ENCODE assay signal across 14 cellular contexts in genomic region chr18:10950876-10951630, GRCh38.
A peak's percentile ranks its signal among the peaks of the same experiment; 100 is the strongest.
DNase-seq lines count a peak whose midpoint lies in the region; ATAC-seq and TF ChIP-seq lines count a peak whose summit lies in the region.
"Had no signal": no experiment of that assay in that cellular context is flagged by ENCODE, and none has a peak within 500 bp of the region (broad histone marks: within the 10 kb centered on the region; RNA-seq: fewer than 3 reads in every experiment).

No MANE protein-coding gene starts in this region.

- H3K9me3 Mint-ChIP-seq in activated CD4-positive, alpha-beta T cell treated with anti-CD3 and anti-CD28 coated beads, Interleukin-2, amount 10 ng/mL, durations not matched to agents 24 days and 14 days, result peaks cover 3% of the 10 kb centered on the region
- peaks cover 6% of the 10 kb centered on the region for H3K9me3 Mint-ChIP-seq in progenitor cell of endocrine pancreas (ENCODE audit: low read depth)
- peaks cover 2% of the 10 kb centered on the region for H3K9me3 Mint-ChIP-seq in activated T-helper 17 cell treated with anti-CD3 and anti-CD28 coated beads, Interleukin-2, amount 50 U/mL, for 72 hours

- H3K27me3 Mint-ChIP-seq in activated CD4-positive, alpha-beta T cell treated with anti-CD3 and anti-CD28 coated beads, Interleukin-2, amount 10 ng/mL, durations not matched to agents 24 days and 14 days, result no peaks in the 10 kb centered on the region
- H3K27me3 Mint-ChIP-seq in progenitor cell of endocrine pancreas, result peaks cover 2% of the 10 kb centered on the region
- H3K27me3 Mint-ChIP-seq in activated T-helper 17 cell treated with anti-CD3 and anti-CD28 coated beads, Interleukin-2, amount 50 U/mL, for 72 hours, result peaks cover 8% of the 10 kb centered on the region
- H3K27me3 Mint-ChIP-seq: CD4-positive, CD25-positive, alpha-beta regulatory T cell had no signal

- H3K4me1 Mint-ChIP-seq in activated CD4-positive, alpha-beta T cell treated with anti-CD3 and anti-CD28 coated beads, Interleukin-2, amount 10 ng/mL, durations not matched to agents 24 days and 14 days, result no peaks in the 10 kb centered on the region
- H3K4me1 Mint-ChIP-seq in progenitor cell of endocrine pancreas (ENCODE audit: low read depth), result peaks cover 13% of the 10 kb centered on the region
- H3K4me1 Mint-ChIP-seq in activated T-helper 17 cell treated with anti-CD3 and anti-CD28 coated beads, Interleukin-2, amount 50 U/mL, for 72 hours, result no peaks in the 10 kb centered on the region
- H3K4me1 Mint-ChIP-seq: CD4-positive, CD25-positive, alpha-beta regulatory T cell; stimulated activated naive CD8-positive, alpha-beta T cell treated with anti-CD3 and anti-CD28 coated beads, Interleukin-15, amount 100 ng/mL, for 72 hours had no signal

- no peaks in the 10 kb centered on the region for H3K36me3 Mint-ChIP-seq in activated CD4-positive, alpha-beta T cell treated with anti-CD3 and anti-CD28 coated beads, Interleukin-2, amount 10 ng/mL, durations not matched to agents 24 days and 14 days (ENCODE audit: low read depth)
- peaks cover under 1% of the 10 kb centered on the region for H3K36me3 Mint-ChIP-seq in progenitor cell of endocrine pancreas (ENCODE audit: insufficient read depth)
- H3K36me3 Mint-ChIP-seq in activated T-helper 17 cell treated with anti-CD3 and anti-CD28 coated beads, Interleukin-2, amount 50 U/mL, for 72 hours (ENCODE audit: low read depth), result no peaks in the 10 kb centered on the region
- H3K36me3 Mint-ChIP-seq: CD4-positive, CD25-positive, alpha-beta regulatory T cell had no signal

- ATAC-seq in GM21723 (IDR thresholded peaks at IDR 0.05; ENCODE audit: unreplicated experiment) (peak; percentile 74), HG03521 (IDR thresholded peaks at IDR 0.05; ENCODE audit: unreplicated experiment) (peak; percentile 40), HG02973 (IDR thresholded peaks at IDR 0.05; ENCODE audit: unreplicated experiment) (no peak)
- no peak for ATAC-seq in activated T-helper 17 cell treated with anti-CD3 and anti-CD28 coated beads, Interleukin-2, amount 50 U/mL, for 72 hours (replicated peaks)
- ATAC-seq: A549; left colon; PC-3; stimulated activated naive CD8-positive, alpha-beta T cell treated with anti-CD3 and anti-CD28 coated beads, Interleukin-15, amount 100 ng/mL, for 72 hours had no signal

- peak; percentile 34 for DNase-seq in activated CD4-positive, alpha-beta T cell treated with anti-CD3 and anti-CD28 coated beads, Interleukin-2, amount 10 ng/mL, durations not matched to agents 24 days and 14 days
- no peak for DNase-seq in activated CD4-positive, alpha-beta T cell treated with anti-CD3 and anti-CD28 coated beads for 4 hours
- DNase-seq in progenitor cell of endocrine pancreas (ENCODE audit: low spot score, unreplicated experiment) (no peak), NCI-H510A treated with DMSO at 0.1 percent for 48 hours (lab: John Stamatoyannopoulos, UW) (no peak)
- DNase-seq: CD4-positive, CD25-positive, alpha-beta regulatory T cell; GM23248; left colon; PC-3; stimulated activated naive CD8-positive, alpha-beta T cell treated with anti-CD3 and anti-CD28 coated beads, Interleukin-15, amount 100 ng/mL, for 72 hours had no signal

- TF ChIP-seq CTCF in progenitor cell of endocrine pancreas (IDR thresholded peaks at IDR 0.05; ENCODE audit: unreplicated experiment), result no peak

- no peak overlapping the region for H3K27ac Mint-ChIP-seq in activated CD4-positive, alpha-beta T cell treated with anti-CD3 and anti-CD28 coated beads, Interleukin-2, amount 10 ng/mL, durations not matched to agents 24 days and 14 days
- peak overlapping the region; percentile 27 for H3K27ac Mint-ChIP-seq in progenitor cell of endocrine pancreas
- no peak overlapping the region for H3K27ac Mint-ChIP-seq in activated T-helper 17 cell treated with anti-CD3 and anti-CD28 coated beads, Interleukin-2, amount 50 U/mL, for 72 hours
- H3K27ac Mint-ChIP-seq: CD4-positive, CD25-positive, alpha-beta regulatory T cell had no signal

- intact Hi-C loops in activated CD4-positive, alpha-beta T cell treated with anti-CD3 and anti-CD28 coated beads, Interleukin-2, amount 10 ng/mL, durations not matched to agents 24 days and 14 days (cut with micrococcal nuclease), result no loop called here

- no peak overlapping the region for H3K4me3 Mint-ChIP-seq in activated CD4-positive, alpha-beta T cell treated with anti-CD3 and anti-CD28 coated beads, Interleukin-2, amount 10 ng/mL, durations not matched to agents 24 days and 14 days
- no peak overlapping the region for H3K4me3 Mint-ChIP-seq in progenitor cell of endocrine pancreas (ENCODE audit: low read depth)
- H3K4me3 Mint-ChIP-seq in activated T-helper 17 cell treated with anti-CD3 and anti-CD28 coated beads, Interleukin-2, amount 50 U/mL, for 72 hours, result no peak overlapping the region
- H3K4me3 Mint-ChIP-seq: CD4-positive, CD25-positive, alpha-beta regulatory T cell; stimulated activated naive CD8-positive, alpha-beta T cell treated with anti-CD3 and anti-CD28 coated beads, Interleukin-15, amount 100 ng/mL, for 72 hours had no signal

Comparison
In these comparisons a context has a peak if more than half of its experiments do, and no peak if none do; other contexts are left out.
1. ATAC-seq: peak in GM21723 (single experiment) and HG03521 (single experiment); none in activated T-helper 17 cell treated with anti-CD3 and anti-CD28 coated beads, Interleukin-2, amount 50 U/mL, for 72 hours (single experiment) and HG02973 (single experiment).